Comparison of ENCODE assay signal across 17 cellular contexts in genomic region chr17:3765981-3766380, GRCh38. TPM values are rescaled to one million over a fixed set of nuclear protein-coding genes. Genes with fewer than 3 reads are reported as not detected.
DNase-seq lines count a peak whose midpoint lies in the region; ATAC-seq and TF ChIP-seq lines count a peak whose summit lies in the region.
"Had no signal": no experiment of that assay in that cellular context is flagged by ENCODE, and none has a peak within 500 bp of the region (broad histone marks: within the 10 kb centered on the region; RNA-seq: fewer than 3 reads in every experiment).

No MANE protein-coding gene starts in this region.

- peak overlapping the region; percentile 90 for H3K27ac Mint-ChIP-seq in activated naive CD4-positive, alpha-beta T cell treated with anti-CD3 and anti-CD28 coated beads, Interleukin-2, amount 10 ng/mL, durations not matched to agents 7 days and 5 days
- peak overlapping the region in 1 of 2 donors; percentile 69 for H3K27ac Mint-ChIP-seq in activated naive CD4-positive, alpha-beta T cell treated with anti-CD3 and anti-CD28 coated beads, Interleukin-2, amount 50 U/mL, for 72 hours
- peak overlapping the region; percentile 90 for H3K27ac Mint-ChIP-seq in activated CD8-positive, alpha-beta T cell treated with anti-CD3 and anti-CD28 coated beads, Interleukin-2, amount 10 ng/mL, durations not matched to agents 7 days and 5 days
- peak overlapping the region; percentile 15 for H3K27ac Mint-ChIP-seq in memory B cell

- H3K9me3 Mint-ChIP-seq in activated naive CD4-positive, alpha-beta T cell treated with anti-CD3 and anti-CD28 coated beads, Interleukin-2, amount 10 ng/mL, durations not matched to agents 7 days and 5 days: no peaks in the 10 kb centered on the region
- H3K9me3 Mint-ChIP-seq in activated naive CD4-positive, alpha-beta T cell treated with anti-CD3 and anti-CD28 coated beads, Interleukin-2, amount 50 U/mL, for 72 hours: peaks cover 0 to 2% of the 10 kb centered on the region in 2 donors
- H3K9me3 Mint-ChIP-seq in activated CD8-positive, alpha-beta T cell treated with anti-CD3 and anti-CD28 coated beads, Interleukin-2, amount 10 ng/mL, durations not matched to agents 7 days and 5 days (ENCODE audit: insufficient read depth): peaks cover 2% of the 10 kb centered on the region
- H3K9me3 Mint-ChIP-seq in memory B cell: no peaks in the 10 kb centered on the region

- CTCF ChIA-PET in activated naive CD4-positive, alpha-beta T cell treated with anti-CD3 and anti-CD28 coated beads, Interleukin-2, amount 10 ng/mL, durations not matched to agents 7 days and 5 days (lab: Charles Lee): interaction anchor here (2.4 kb wide), 1 partner anchor 28 kb away, joined by 17 read pairs; no protein-coding TSS in a partner anchor
- CTCF ChIA-PET in activated CD8-positive, alpha-beta T cell treated with anti-CD3 and anti-CD28 coated beads, Interleukin-2, amount 10 ng/mL, durations not matched to agents 7 days and 5 days (lab: Charles Lee): interaction anchor here (0.9 to 2.5 kb wide), 8 partner anchors 26 to 81 kb away, joined by 3 to 22 read pairs (median 4); no protein-coding TSS in a partner anchor

- intact Hi-C loops in upper lobe of right lung (cut with DNase I): no loop called here

- no peak for DNase-seq in activated naive CD4-positive, alpha-beta T cell treated with anti-CD3 and anti-CD28 coated beads, Interleukin-2, amount 10 ng/mL, durations not matched to agents 7 days and 5 days
- no peak for DNase-seq in activated naive CD4-positive, alpha-beta T cell treated with anti-CD3 and anti-CD28 coated beads, Interleukin-2, amount 50 U/mL, for 72 hours (ENCODE audit: low spot score in 2 of 2)
- no peak for DNase-seq in activated CD8-positive, alpha-beta T cell treated with anti-CD3 and anti-CD28 coated beads, Interleukin-2, amount 10 ng/mL, durations not matched to agents 7 days and 5 days
- no peak for DNase-seq in memory B cell (ENCODE audit: low spot score in 2 of 2)
- no peak for DNase-seq in upper lobe of right lung
- no peak for DNase-seq in DMS153 treated with DMSO at 0.1 percent for 48 hours (lab: John Stamatoyannopoulos, UW; ENCODE audit: unreplicated experiment)
- DNase-seq in erythroblast (lab: John Stamatoyannopoulos, UW): no peak
- DNase-seq: anterior cingulate cortex, Calu3, left ventricle myocardium inferior, NCI-H1417, NCI-H774 had no signal

- H3K27ac ChIP-seq in upper lobe of right lung: peak overlapping the region; percentile 17
- H3K27ac ChIP-seq: epithelial cell of prostate, gastroesophageal sphincter, KMS-11, left ventricle myocardium inferior, VCaP had no signal

- H3K36me3 ChIP-seq in upper lobe of right lung: no peaks in the 10 kb centered on the region
- H3K36me3 ChIP-seq: gastroesophageal sphincter, left ventricle myocardium inferior had no signal

- H3K4me3 ChIP-seq in upper lobe of right lung: no peak overlapping the region
- H3K4me3 ChIP-seq: gastroesophageal sphincter, left ventricle myocardium inferior had no signal

- no peak for ATAC-seq in activated naive CD4-positive, alpha-beta T cell treated with anti-CD3 and anti-CD28 coated beads, Interleukin-2, amount 50 U/mL, for 72 hours
- no peak for ATAC-seq in activated CD8-positive, alpha-beta T cell treated with anti-CD3 and anti-CD28 coated beads, Interleukin-2, amount 10 ng/mL, durations not matched to agents 7 days and 5 days
- no peak for ATAC-seq in memory B cell (ENCODE audit: low read depth)
- ATAC-seq in upper lobe of right lung: no peak
- no peak for ATAC-seq in HG02642 (IDR thresholded peaks at IDR 0.05; ENCODE audit: poor library complexity, unreplicated experiment)
- ATAC-seq: gastroesophageal sphincter had no signal

- peaks cover 2% of the 10 kb centered on the region for H3K36me3 Mint-ChIP-seq in activated naive CD4-positive, alpha-beta T cell treated with anti-CD3 and anti-CD28 coated beads, Interleukin-2, amount 10 ng/mL, durations not matched to agents 7 days and 5 days
- H3K36me3 Mint-ChIP-seq in activated naive CD4-positive, alpha-beta T cell treated with anti-CD3 and anti-CD28 coated beads, Interleukin-2, amount 50 U/mL, for 72 hours: peaks cover 4 to 5% of the 10 kb centered on the region in 2 donors
- peaks cover 17% of the 10 kb centered on the region for H3K36me3 Mint-ChIP-seq in activated CD8-positive, alpha-beta T cell treated with anti-CD3 and anti-CD28 coated beads, Interleukin-2, amount 10 ng/mL, durations not matched to agents 7 days and 5 days (ENCODE audit: low read depth)
- peaks cover under 1% of the 10 kb centered on the region for H3K36me3 Mint-ChIP-seq in memory B cell

- no peaks in the 10 kb centered on the region for H3K9me3 ChIP-seq in upper lobe of right lung

- no peak for TF ChIP-seq POLR2A in erythroblast (IDR thresholded peaks at IDR 0.05; ENCODE audit: low read length)

- H3K27me3 Mint-ChIP-seq in activated naive CD4-positive, alpha-beta T cell treated with anti-CD3 and anti-CD28 coated beads, Interleukin-2, amount 10 ng/mL, durations not matched to agents 7 days and 5 days: peaks cover 7% of the 10 kb centered on the region
- H3K27me3 Mint-ChIP-seq in activated CD8-positive, alpha-beta T cell treated with anti-CD3 and anti-CD28 coated beads, Interleukin-2, amount 10 ng/mL, durations not matched to agents 7 days and 5 days (ENCODE audit: low read depth): no peaks in the 10 kb centered on the region
- H3K27me3 Mint-ChIP-seq in memory B cell: no peaks in the 10 kb centered on the region

- H3K4me1 Mint-ChIP-seq in activated naive CD4-positive, alpha-beta T cell treated with anti-CD3 and anti-CD28 coated beads, Interleukin-2, amount 10 ng/mL, durations not matched to agents 7 days and 5 days: peaks cover 74% of the 10 kb centered on the region
- peaks cover 85% of the 10 kb centered on the region for H3K4me1 Mint-ChIP-seq in activated CD8-positive, alpha-beta T cell treated with anti-CD3 and anti-CD28 coated beads, Interleukin-2, amount 10 ng/mL, durations not matched to agents 7 days and 5 days (ENCODE audit: low read depth)
- H3K4me1 Mint-ChIP-seq in memory B cell: peaks cover 18% of the 10 kb centered on the region

- TF ChIP-seq CTCF in upper lobe of right lung (IDR thresholded peaks at IDR 0.05): no peak

- no peaks in the 10 kb centered on the region for H3K4me1 ChIP-seq in upper lobe of right lung
- H3K4me1 ChIP-seq: gastroesophageal sphincter, left ventricle myocardium inferior had no signal

- POLR2A ChIA-PET in activated CD8-positive, alpha-beta T cell treated with anti-CD3 and anti-CD28 coated beads, Interleukin-2, amount 10 ng/mL, durations not matched to agents 7 days and 5 days (lab: Charles Lee): interaction anchor here (1.0 to 1.5 kb wide), 3 partner anchors 22 to 42 kb away, joined by 3 to 5 read pairs (median 4); partner anchors contain the start of gene HASPIN

- H3K27me3 ChIP-seq in upper lobe of right lung: no peaks in the 10 kb centered on the region

- H3K4me3 Mint-ChIP-seq in activated naive CD4-positive, alpha-beta T cell treated with anti-CD3 and anti-CD28 coated beads, Interleukin-2, amount 10 ng/mL, durations not matched to agents 7 days and 5 days: peak overlapping the region; percentile 56
- peak overlapping the region; percentile 57 for H3K4me3 Mint-ChIP-seq in activated CD8-positive, alpha-beta T cell treated with anti-CD3 and anti-CD28 coated beads, Interleukin-2, amount 10 ng/mL, durations not matched to agents 7 days and 5 days
- H3K4me3 Mint-ChIP-seq in memory B cell: no peak overlapping the region

RNA-seq across cellular contexts. Expression of gene ITGAE, which starts 35.0 kb away (rescaled TPM):
- total RNA-seq in activated naive CD4-positive, alpha-beta T cell treated with anti-CD3 and anti-CD28 coated beads, Interleukin-2, amount 50 U/mL, for 72 hours: 10 to 100 TPM; 36.7 to 48.0 TPM
- 10 to 100 TPM; 22.9 to 23.2 TPM for total RNA-seq in activated CD8-positive, alpha-beta T cell treated with anti-CD3 and anti-CD28 coated beads, Interleukin-2, amount 10 ng/mL, durations not matched to agents 7 days and 5 days
- total RNA-seq in upper lobe of right lung: 24.2 TPM

RNA-seq across cellular contexts. Expression of gene HASPIN, which starts 42.3 kb away (rescaled TPM):
- total RNA-seq in activated naive CD4-positive, alpha-beta T cell treated with anti-CD3 and anti-CD28 coated beads, Interleukin-2, amount 50 U/mL, for 72 hours: 10 to 100 TPM; 24.0 to 26.6 TPM
- total RNA-seq in activated CD8-positive, alpha-beta T cell treated with anti-CD3 and anti-CD28 coated beads, Interleukin-2, amount 10 ng/mL, durations not matched to agents 7 days and 5 days: 10 to 100 TPM; 27.0 to 28.1 TPM
- 0.41 TPM for total RNA-seq in upper lobe of right lung

Comparison
In these comparisons a context has a peak if more than half of its experiments do, and no peak if none do; other contexts are left out.
1. RNA of gene HASPIN, which starts 42.3 kb away (total RNA-seq): 27.0 to 28.1 TPM in activated CD8-positive, alpha-beta T cell treated with anti-CD3 and anti-CD28 coated beads, Interleukin-2, amount 10 ng/mL, durations not matched to agents 7 days and 5 days and 24.0 to 26.6 TPM in activated naive CD4-positive, alpha-beta T cell treated with anti-CD3 and anti-CD28 coated beads, Interleukin-2, amount 50 U/mL, for 72 hours; 0.41 TPM in upper lobe of right lung (single experiment); every median in the first group is over 10 times any median in the second.